In the genomic region with DNA sequence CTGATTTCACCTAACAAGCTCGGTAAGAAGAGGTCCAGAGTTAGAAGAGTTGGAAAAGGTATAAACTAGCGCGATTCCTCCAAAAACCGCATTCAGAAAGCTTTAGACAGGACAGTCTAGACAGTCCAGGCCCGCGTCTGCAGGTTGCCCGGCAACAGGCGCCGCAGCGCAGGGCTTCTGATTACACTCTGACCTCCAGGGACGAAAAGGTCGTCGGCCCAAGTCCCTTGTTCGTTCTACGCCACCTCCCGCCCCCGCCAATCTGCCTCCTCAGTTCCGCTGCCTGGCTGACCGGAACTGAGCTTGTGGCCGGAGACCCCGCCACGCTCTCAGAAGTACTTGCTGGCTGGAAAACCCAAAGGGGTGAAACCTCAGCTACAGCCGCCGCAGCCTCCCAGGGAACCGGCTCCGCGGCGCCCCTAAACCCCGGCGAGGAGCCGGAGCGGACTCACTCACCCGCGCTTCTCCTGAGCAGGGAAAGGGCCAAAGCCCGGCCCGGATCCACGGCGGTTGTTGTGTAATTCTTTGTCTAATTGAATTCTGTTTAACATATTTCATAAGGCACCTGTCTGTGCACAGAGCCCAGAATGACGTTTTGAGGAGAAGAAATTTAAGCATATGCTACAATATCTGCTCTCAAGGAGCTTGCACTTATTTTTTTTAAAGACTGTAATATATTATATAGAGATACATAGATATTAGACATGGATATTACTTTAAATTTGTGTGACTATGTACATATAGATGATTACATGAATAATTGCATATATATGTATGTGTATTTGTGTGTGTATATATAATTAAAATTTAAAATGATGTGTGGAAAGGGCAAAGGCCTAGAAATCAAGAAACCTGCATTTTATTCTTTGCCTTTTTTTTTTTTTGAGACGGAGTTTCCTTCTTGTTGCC, we compare ENCODE assay signal across 8 cellular contexts. TPM values are rescaled to one million over a fixed set of nuclear protein-coding genes. Genes with fewer than 3 reads are reported as not detected.
DNase-seq lines count a peak whose midpoint lies in the region; ATAC-seq and TF ChIP-seq lines count a peak whose summit lies in the region.

Gene CAPS2 (minus strand): TSS at position 407 of the 909 bp plus-strand sequence. CDS start 3,826 bp downstream, outside the sequence.

- H3K4me3 Mint-ChIP-seq in stimulated activated memory B cell treated with anti-CD40 and anti-IgM and Interleukin-4, amounts not matched to agents 10 μg/mL and 1 μg/mL and 100 μg/mL, for 72 hours = peak within 1 kb of the TSS; percentile 84

- TF ChIP-seq POLR2A in esophagus muscularis mucosa (IDR thresholded peaks at IDR 0.05; ENCODE audit: low read depth) = peak; percentile 17

- H3K9me2 ChIP-seq in OCI-LY1 (ENCODE audit: low read depth, low read length) = no peaks in the 10 kb centered on the region

- no peaks in the 10 kb centered on the region for H3K36me3 ChIP-seq in OCI-LY1 (ENCODE audit: insufficient read depth, low read length)
- H3K36me3 ChIP-seq in esophagus muscularis mucosa = no peaks in the 10 kb centered on the region
- H3K36me3 ChIP-seq in muscle layer of duodenum (ENCODE audit: control insufficient read depth in 1 of 2, insufficient read depth in 2 of 2, low read length in 2 of 2) = no peaks in the 10 kb centered on the region

- H3K27me3 ChIP-seq in OCI-LY1 (ENCODE audit: insufficient read depth, low read length) = no peaks in the 10 kb centered on the region
- no peaks in the 10 kb centered on the region for H3K27me3 ChIP-seq in esophagus muscularis mucosa
- no peaks in the 10 kb centered on the region for H3K27me3 ChIP-seq in muscle layer of duodenum (ENCODE audit: low read depth, low read length)

- H4K20me1 ChIP-seq in OCI-LY1 (ENCODE audit: insufficient read depth, low read length) = no peaks in the 10 kb centered on the region

- H3K9me3 ChIP-seq in OCI-LY1 (ENCODE audit: low read length) (no peaks in the 10 kb centered on the region), esophagus muscularis mucosa (no peaks in the 10 kb centered on the region), muscle layer of duodenum (ENCODE audit: control insufficient read depth in 1 of 2, low read length in 2 of 2) (no peaks in the 10 kb centered on the region)

- H3K9me3 Mint-ChIP-seq in stimulated activated memory B cell treated with anti-CD40 and anti-IgM and Interleukin-4, amounts not matched to agents 10 μg/mL and 1 μg/mL and 100 μg/mL, for 72 hours = no peaks in the 10 kb centered on the region

- H3K9ac ChIP-seq in OCI-LY1 (ENCODE audit: low read length) = peak within 1 kb of the TSS; percentile 23; the same call in 1 of the 2 replicates

- TF ChIP-seq EP300 in esophagus muscularis mucosa (IDR thresholded peaks at IDR 0.05) = no peak

- H3K36me3 Mint-ChIP-seq in stimulated activated memory B cell treated with anti-CD40 and anti-IgM and Interleukin-4, amounts not matched to agents 10 μg/mL and 1 μg/mL and 100 μg/mL, for 72 hours = no peaks in the 10 kb centered on the region

- H3K27ac Mint-ChIP-seq in stimulated activated memory B cell treated with anti-CD40 and anti-IgM and Interleukin-4, amounts not matched to agents 10 μg/mL and 1 μg/mL and 100 μg/mL, for 72 hours = peak within 1 kb of the TSS; percentile 71

- 7% methylated on average over 15 of the region's 40 CpGs for WGBS in esophagus muscularis mucosa

- H3F3A ChIP-seq in OCI-LY1 (ENCODE audit: insufficient read depth, low read length) = no peaks in the 10 kb centered on the region

- H3K4me3 ChIP-seq in OCI-LY1 (ENCODE audit: low read depth, low read length, poor library complexity, severe bottlenecking) = peak within 1 kb of the TSS; percentile 58
- peak within 1 kb of the TSS; percentile 62 to 71 (median 68) for H3K4me3 ChIP-seq in esophagus muscularis mucosa
- H3K4me3 ChIP-seq in muscle layer of duodenum (ENCODE audit: low read depth in 1 of 2, low read length in 2 of 2) = peak within 1 kb of the TSS; percentile 78 to 85

- H3K79me2 ChIP-seq in OCI-LY1 (ENCODE audit: insufficient read depth, low read length) = no peaks in the 10 kb centered on the region

- H3K4me1 Mint-ChIP-seq in stimulated activated memory B cell treated with anti-CD40 and anti-IgM and Interleukin-4, amounts not matched to agents 10 μg/mL and 1 μg/mL and 100 μg/mL, for 72 hours = peaks cover 20% of the 10 kb centered on the region

- intact Hi-C loops in esophagus muscularis mucosa (cut with DNase I) = loop anchor here (5.0 kb wide), 3 partner anchors 57 to 177 kb away; partner anchors contain the start of gene GLIPR1

- 0 out of 2 replicates have a peak within 1 kb of the TSS, but pooled peaks have one; percentile 67 for H2AFZ ChIP-seq in OCI-LY1 (ENCODE audit: low read length)

- peak; percentile 85 for ATAC-seq in GM21423 (IDR thresholded peaks at IDR 0.05; ENCODE audit: unreplicated experiment)
- ATAC-seq in stimulated activated memory B cell treated with anti-CD40 and anti-IgM and Interleukin-4, amounts not matched to agents 10 μg/mL and 1 μg/mL and 100 μg/mL, for 72 hours = peak; percentile 85

- H3K4me1 ChIP-seq in OCI-LY1 (ENCODE audit: insufficient read depth, low read length, severe bottlenecking) = peaks cover 10% of the 10 kb centered on the region
- peaks cover 7 to 23% (median 15%) of the 10 kb centered on the region in 4 donors for H3K4me1 ChIP-seq in esophagus muscularis mucosa
- peaks cover 0 to 17% of the 10 kb centered on the region in 2 donors for H3K4me1 ChIP-seq in muscle layer of duodenum (ENCODE audit: control insufficient read depth in 1 of 2, insufficient read depth in 2 of 2, low read length in 2 of 2)

- peak within 1 kb of the TSS; percentile 70 for H3K4me2 ChIP-seq in OCI-LY1 (ENCODE audit: low read length)

- peaks cover 9% of the 10 kb centered on the region for H3K27me3 Mint-ChIP-seq in stimulated activated memory B cell treated with anti-CD40 and anti-IgM and Interleukin-4, amounts not matched to agents 10 μg/mL and 1 μg/mL and 100 μg/mL, for 72 hours

- DNase-seq in DMS 273 (lab: John Stamatoyannopoulos, UW; ENCODE audit: unreplicated experiment) (peak; percentile 87), HUDEP-2 (lab: John Stamatoyannopoulos, UW; ENCODE audit: unreplicated experiment in 76 of 76) (peak in 73 of 76 experiments; percentile 7 to 78 (median 57)), activated T-cell treated with anti-CD3 and anti-CD28 coated beads for 48 hours (ENCODE audit: low read depth) (peak; percentile 66), esophagus muscularis mucosa (ENCODE audit: extremely low spot score) (peak; percentile 93)

- TF ChIP-seq CTCF in OCI-LY1 (IDR thresholded peaks at IDR 0.05; ENCODE audit: low read length) (no peak), esophagus muscularis mucosa (IDR thresholded peaks at IDR 0.05) (peak in 1 of 3 experiments; percentile 34)

- no peak within 1 kb of the TSS for H3K27ac ChIP-seq in OCI-LY1 (ENCODE audit: low read depth, low read length, poor library complexity, severe bottlenecking)
- H3K27ac ChIP-seq in esophagus muscularis mucosa (replicated peaks in 1 of 4) = peak within 1 kb of the TSS; percentile 42 to 70 (median 60)
- no peak within 1 kb of the TSS for H3K27ac ChIP-seq in muscle layer of duodenum (ENCODE audit: low read length)

RNA-seq across cellular contexts. Expression of gene CAPS2, which starts in this region (rescaled TPM):
- 10 to 100 TPM in 2 of 4 donors, 1 to 10 TPM in 2; 8.0 to 28.2 (median 10.3) TPM for total RNA-seq in esophagus muscularis mucosa

Comparison
In these comparisons a context has a peak if more than half of its experiments do, and no peak if none do; other contexts are left out.
1. H3K27ac ChIP-seq: peak in esophagus muscularis mucosa (4 of 4); none in OCI-LY1 (single experiment) and muscle layer of duodenum (single experiment).
2. Peak in every context shown above with its lines, with median percentiles within 50 percentile points of each other: DNase-seq and H3K4me3 ChIP-seq.